Comparison of ENCODE assay signal across 1 cellular context in the genomic region with DNA sequence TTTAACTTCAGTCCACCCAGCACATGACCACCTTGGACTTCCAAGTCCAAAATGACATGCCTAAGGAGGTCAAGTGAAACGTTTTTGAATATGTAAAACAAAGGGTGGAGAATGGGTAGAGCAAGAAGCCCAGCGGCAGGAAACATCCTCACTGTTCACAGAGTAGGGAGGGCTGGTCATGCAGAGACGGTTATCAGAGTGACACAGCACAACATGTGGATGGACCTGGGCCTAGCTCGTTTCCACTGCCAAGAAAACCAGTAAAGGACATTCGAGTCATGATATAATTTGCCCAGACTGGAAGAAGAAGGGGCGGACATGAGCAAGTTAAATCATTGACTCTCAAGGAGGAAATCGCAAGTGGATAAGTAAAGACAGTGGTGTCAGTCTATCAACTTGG.
TF ChIP-seq lines count a peak whose summit lies in the region.

No MANE protein-coding gene starts in this region.

TF ChIP-seq in K562, 482 proteins besides CTCF, POLR2A, EP300 and RAD21 (continued from another document and continues in another):
- no peak for TF ChIP-seq E2F8 (IDR thresholded peaks at IDR 0.05; ENCODE audit: low read depth, partially characterized antibody)
- TF ChIP-seq NFYB (IDR thresholded peaks at IDR 0.05; ENCODE audit: extremely low read depth, insufficient read length), result no peak
- no peak for TF ChIP-seq PTBP1 (IDR thresholded peaks at IDR 0.05; ENCODE audit: low read depth, low read length)
- TF ChIP-seq FIP1L1 (IDR thresholded peaks at IDR 0.05; ENCODE audit: low read depth, low read length, poor library complexity, severe bottlenecking), result no peak
- TF ChIP-seq TRIM25 (IDR thresholded peaks at IDR 0.05; ENCODE audit: borderline replicate concordance), result no peak
- peak; percentile 69 for TF ChIP-seq MGA (IDR thresholded peaks at IDR 0.05)
- TF ChIP-seq ZHX1 (conservative IDR thresholded peaks at IDR 0.05; ENCODE audit: low read length), result no peak
- no peak for TF ChIP-seq BCLAF1 (IDR thresholded peaks at IDR 0.05; ENCODE audit: borderline replicate concordance in 1 of 2, control insufficient read depth in 1 of 2, low read depth in 2 of 2, low read length in 1 of 2)
- TF ChIP-seq FOXJ2 (tag; IDR thresholded peaks at IDR 0.05), result no peak
- no peak for TF ChIP-seq XRCC5 (IDR thresholded peaks at IDR 0.05; ENCODE audit: low read depth, low read length)
- no peak for TF ChIP-seq NFRKB (IDR thresholded peaks at IDR 0.05; ENCODE audit: low read depth)
- TF ChIP-seq NFATC3 (IDR thresholded peaks at IDR 0.05), result no peak
- TF ChIP-seq RAD51 (IDR thresholded peaks at IDR 0.05; ENCODE audit: borderline replicate concordance, low read depth), result 0 out of 2 replicates have a peak, but pooled peaks have one; percentile 18
- TF ChIP-seq TAF15 (IDR thresholded peaks at IDR 0.05; ENCODE audit: low read depth, low read length), result no peak
- peak; percentile 68; the same call in 1 of the 2 replicates for TF ChIP-seq ZNF592 (IDR thresholded peaks at IDR 0.05)
- no peak for TF ChIP-seq IRF2 (CRISPR knock-in tag; IDR thresholded peaks at IDR 0.05)
- TF ChIP-seq OTX1 (CRISPR knock-in tag; IDR thresholded peaks at IDR 0.05), result 0 out of 2 replicates have a peak, but pooled peaks have one; percentile 8
- TF ChIP-seq, protein P1, sequence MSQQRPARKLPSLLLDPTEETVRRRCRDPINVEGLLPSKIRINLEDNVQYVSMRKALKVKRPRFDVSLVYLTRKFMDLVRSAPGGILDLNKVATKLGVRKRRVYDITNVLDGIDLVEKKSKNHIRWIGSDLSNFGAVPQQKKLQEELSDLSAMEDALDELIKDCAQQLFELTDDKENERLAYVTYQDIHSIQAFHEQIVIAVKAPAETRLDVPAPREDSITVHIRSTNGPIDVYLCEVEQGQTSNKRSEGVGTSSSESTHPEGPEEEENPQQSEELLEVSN (IDR thresholded peaks at IDR 0.05; ENCODE audit: borderline replicate concordance in 1 of 2, extremely low read depth in 1 of 2, insufficient read depth in 1 of 2, insufficient read length in 1 of 2, low read depth in 1 of 2, low read length in 1 of 2, poor library complexity in 1 of 2, severe bottlenecking in 1 of 2), result peak in 1 of 2 experiments; percentile 15
- no peak for TF ChIP-seq HEY1 (CRISPR knock-in tag; IDR thresholded peaks at IDR 0.05; ENCODE audit: borderline replicate concordance)
